9 cellular contexts compared by ENCODE assay signal in genomic region chr15:68730491-68731317, GRCh38.
DNase-seq lines count a peak whose midpoint lies in the region; ATAC-seq, FAIRE-seq and TF ChIP-seq lines count a peak whose summit lies in the region.
"Had no signal": no experiment of that assay in that cellular context is flagged by ENCODE, and none has a peak within 500 bp of the region (broad histone marks: within the 10 kb centered on the region; RNA-seq: fewer than 3 reads in every experiment).

No MANE protein-coding gene starts in this region.

- no peaks in the 10 kb centered on the region for H3K9me3 Mint-ChIP-seq in activated CD8-positive, alpha-beta memory T cell treated with anti-CD3 and anti-CD28 coated beads, Interleukin-2, amount 10 ng/mL, durations not matched to agents 7 days and 5 days (ENCODE audit: low read depth)
- no peaks in the 10 kb centered on the region for H3K9me3 Mint-ChIP-seq in astrocyte (ENCODE audit: unreplicated experiment)
- H3K9me3 Mint-ChIP-seq: central memory CD8-positive, alpha-beta T cell had no signal

- H3K4me1 ChIP-seq in astrocyte (ENCODE audit: insufficient read depth, low read length) = peaks cover 14% of the 10 kb centered on the region

- ATAC-seq in activated CD8-positive, alpha-beta memory T cell treated with anti-CD3 and anti-CD28 coated beads, Interleukin-2, amount 10 ng/mL, durations not matched to agents 7 days and 5 days = no peak
- ATAC-seq in sciatic nerve = peak; percentile 55
- ATAC-seq in GM21529 (IDR thresholded peaks at IDR 0.05; ENCODE audit: unreplicated experiment) = no peak

- H3K79me2 ChIP-seq in astrocyte (ENCODE audit: insufficient read depth, low read length) = no peaks in the 10 kb centered on the region

- peaks cover 4% of the 10 kb centered on the region for H3K4me1 Mint-ChIP-seq in activated CD8-positive, alpha-beta memory T cell treated with anti-CD3 and anti-CD28 coated beads, Interleukin-2, amount 10 ng/mL, durations not matched to agents 7 days and 5 days
- H3K4me1 Mint-ChIP-seq in astrocyte (ENCODE audit: low read depth, unreplicated experiment) = peaks cover 6% of the 10 kb centered on the region

- DNase-seq in activated CD8-positive, alpha-beta memory T cell treated with anti-CD3 and anti-CD28 coated beads for 24 hours = peak; percentile 61
- no peak for DNase-seq in activated CD8-positive, alpha-beta memory T cell treated with anti-CD3 and anti-CD28 coated beads, Interleukin-2, amount 10 ng/mL, durations not matched to agents 7 days and 5 days
- DNase-seq in NCI-H1105 (lab: John Stamatoyannopoulos, UW) (peak; percentile 23), astrocyte (ENCODE audit: low read depth) (peak; percentile 26), hippocampal formation (lab: John Stamatoyannopoulos, UW) (peak; percentile 49 to 73), sciatic nerve (ENCODE audit: low spot score) (peak; percentile 63)
- DNase-seq in stimulated activated naive CD4-positive, alpha-beta T cell treated with Interleukin-2 at 50 U/mL for 16 hours (lab: John Stamatoyannopoulos, UW) = no peak

- peaks cover 3% of the 10 kb centered on the region for H3K27me3 Mint-ChIP-seq in activated CD8-positive, alpha-beta memory T cell treated with anti-CD3 and anti-CD28 coated beads, Interleukin-2, amount 10 ng/mL, durations not matched to agents 7 days and 5 days
- H3K27me3 Mint-ChIP-seq in astrocyte (ENCODE audit: low read depth, unreplicated experiment) = peaks cover 17% of the 10 kb centered on the region
- H3K27me3 Mint-ChIP-seq: central memory CD8-positive, alpha-beta T cell had no signal

- H3K4me2 ChIP-seq in astrocyte (ENCODE audit: low read length) = peak overlapping the region; percentile 54

- H3K9me3 ChIP-seq in astrocyte (ENCODE audit: insufficient read depth, low read depth, low read length) = no peaks in the 10 kb centered on the region

- no peak overlapping the region for H3K4me3 Mint-ChIP-seq in activated CD8-positive, alpha-beta memory T cell treated with anti-CD3 and anti-CD28 coated beads, Interleukin-2, amount 10 ng/mL, durations not matched to agents 7 days and 5 days
- H3K4me3 Mint-ChIP-seq in astrocyte (ENCODE audit: unreplicated experiment) = no peak overlapping the region
- H3K4me3 Mint-ChIP-seq: central memory CD8-positive, alpha-beta T cell had no signal

- no peak overlapping the region for H2AFZ ChIP-seq in astrocyte (ENCODE audit: low read depth, low read length)

- TF ChIP-seq CTCF in astrocyte (IDR thresholded peaks at IDR 0.05; ENCODE audit: insufficient read depth, low read depth, low read length) = peak; percentile 36

- H3K4me3 ChIP-seq in astrocyte (ENCODE audit: insufficient read depth, low read depth, low read length) = no peak overlapping the region

- no peak overlapping the region for H3K9ac ChIP-seq in astrocyte (ENCODE audit: low read length)

- CTCF ChIA-PET in activated CD8-positive, alpha-beta memory T cell treated with anti-CD3 and anti-CD28 coated beads, Interleukin-2, amount 10 ng/mL, durations not matched to agents 7 days and 5 days (lab: Charles Lee) = interaction anchor here (1.2 to 1.9 kb wide), 3 partner anchors 42 to 145 kb away, joined by 3 to 19 read pairs (median 4); no protein-coding TSS in a partner anchor

- H3K36me3 Mint-ChIP-seq in activated CD8-positive, alpha-beta memory T cell treated with anti-CD3 and anti-CD28 coated beads, Interleukin-2, amount 10 ng/mL, durations not matched to agents 7 days and 5 days = no peaks in the 10 kb centered on the region
- peaks cover 2% of the 10 kb centered on the region for H3K36me3 Mint-ChIP-seq in astrocyte (ENCODE audit: low read depth, unreplicated experiment)

- H3K27ac Mint-ChIP-seq in activated CD8-positive, alpha-beta memory T cell treated with anti-CD3 and anti-CD28 coated beads, Interleukin-2, amount 10 ng/mL, durations not matched to agents 7 days and 5 days = no peak overlapping the region
- H3K27ac Mint-ChIP-seq in astrocyte (ENCODE audit: unreplicated experiment) = no peak overlapping the region

- no peaks in the 10 kb centered on the region for H3K36me3 ChIP-seq in astrocyte (ENCODE audit: insufficient read depth, low read length)

- H4K20me1 ChIP-seq in astrocyte (ENCODE audit: insufficient read depth, low read length) = no peaks in the 10 kb centered on the region

- H3K27me3 ChIP-seq in astrocyte (ENCODE audit: insufficient read depth, low read length) = no peaks in the 10 kb centered on the region

- FAIRE-seq in astrocyte (lab: Jason Lieb, UNC) = no peak

- intact Hi-C loops in sciatic nerve (cut with DNase I) = loop anchor here (2.0 to 5.0 kb wide), 2 partner anchors 146 to 188 kb away; no protein-coding TSS in a partner anchor

- no peak overlapping the region for H3K27ac ChIP-seq in astrocyte (ENCODE audit: low read depth, low read length)

Comparison
In these comparisons a context has a peak if more than half of its experiments do, and no peak if none do; other contexts are left out.
1. DNase-seq: peak in activated CD8-positive, alpha-beta memory T cell treated with anti-CD3 and anti-CD28 coated beads for 24 hours (single experiment), NCI-H1105 (single experiment), astrocyte (single experiment), hippocampal formation (2 of 2) and sciatic nerve (single experiment); none in activated CD8-positive, alpha-beta memory T cell treated with anti-CD3 and anti-CD28 coated beads, Interleukin-2, amount 10 ng/mL, durations not matched to agents 7 days and 5 days (single experiment) and stimulated activated naive CD4-positive, alpha-beta T cell treated with Interleukin-2 at 50 U/mL for 16 hours (single experiment).